8 cellular contexts compared by ENCODE assay signal in genomic region chrX:57909595-57910286, GRCh38. TPM values are rescaled to one million over a fixed set of nuclear protein-coding genes. Genes with fewer than 3 reads are reported as not detected.
DNase-seq lines count a peak whose midpoint lies in the region; ATAC-seq and TF ChIP-seq lines count a peak whose summit lies in the region.
"Not testable (repeated sequence)": the region's sequence is repeated elsewhere in the genome, so short reads cannot be mapped to it uniquely, and the experiment has no call there.

No MANE protein-coding gene starts in this region.

- not testable (repeated sequence) for H3K9me3 Mint-ChIP-seq in stimulated activated naive CD8-positive, alpha-beta T cell treated with anti-CD3 and anti-CD28 coated beads, Interleukin-15, amount 100 ng/mL, for 72 hours

- not testable (repeated sequence) for H3K27ac ChIP-seq in OCI-LY7 (ENCODE audit: low read depth, low read length, poor library complexity, severe bottlenecking); mesenchymal stem cell (ENCODE audit: low read length, poor library complexity, severe bottlenecking)

- not testable (repeated sequence) for H3K9me2 ChIP-seq in OCI-LY7 (ENCODE audit: insufficient read depth, low read length)

- H3K79me2 ChIP-seq in OCI-LY7 (ENCODE audit: insufficient read depth, low read depth, low read length), result not testable (repeated sequence)

- WGBS in mesenchymal stem cell, result 87% methylated on average over 10 of the region's 72 CpGs

- not testable (repeated sequence) for H3K18ac ChIP-seq in mesenchymal stem cell (ENCODE audit: low read depth in 1 of 2, low read length in 2 of 2)

- not testable (repeated sequence) for H2AK5ac ChIP-seq in mesenchymal stem cell (ENCODE audit: low read length, severe bottlenecking)

- not testable (repeated sequence) for H2BK12ac ChIP-seq in mesenchymal stem cell (ENCODE audit: low read length in 2 of 2)

- not testable (repeated sequence) for BruUV-seq in OCI-LY7 (replicated peaks; lab: Mats Ljungman, UMichigan)

- peak overlapping the region; percentile 42 for H3K4me2 ChIP-seq in OCI-LY7 (ENCODE audit: low read length)
- H3K4me2 ChIP-seq in mesenchymal stem cell (ENCODE audit: low read length, poor library complexity, severe bottlenecking), result not testable (repeated sequence)

- not testable (repeated sequence) for H3K14ac ChIP-seq in mesenchymal stem cell (ENCODE audit: low read length in 2 of 2)

- CTCF ChIA-PET in OCI-LY7 (lab: Charles Lee; ENCODE audit: unreplicated experiment), result not testable (repeated sequence)

- H2BK15ac ChIP-seq in mesenchymal stem cell (ENCODE audit: low read depth, poor library complexity, severe bottlenecking), result not testable (repeated sequence)

- not testable (repeated sequence) for H3K4me1 Mint-ChIP-seq in stimulated activated naive CD8-positive, alpha-beta T cell treated with anti-CD3 and anti-CD28 coated beads, Interleukin-15, amount 100 ng/mL, for 72 hours

- H3K27me3 Mint-ChIP-seq in stimulated activated naive CD8-positive, alpha-beta T cell treated with anti-CD3 and anti-CD28 coated beads, Interleukin-15, amount 100 ng/mL, for 72 hours, result not testable (repeated sequence)

- H3K4me3 Mint-ChIP-seq in stimulated activated naive CD8-positive, alpha-beta T cell treated with anti-CD3 and anti-CD28 coated beads, Interleukin-15, amount 100 ng/mL, for 72 hours, result peak overlapping the region; percentile 44 to 64

- H3K27ac Mint-ChIP-seq in stimulated activated naive CD8-positive, alpha-beta T cell treated with anti-CD3 and anti-CD28 coated beads, Interleukin-15, amount 100 ng/mL, for 72 hours, result peak overlapping the region; percentile 80 to 93

- intact Hi-C loops in OCI-LY7 (cut with micrococcal nuclease; ENCODE audit: unreplicated experiment), result not testable (repeated sequence)

- H3K23ac ChIP-seq in mesenchymal stem cell (ENCODE audit: low read length in 2 of 2), result not testable (repeated sequence)

- POLR2A ChIA-PET in OCI-LY7 (lab: Charles Lee), result not testable (repeated sequence)

- DNase-seq in ELF-1 (ENCODE audit: low read depth, low spot score) (peak; percentile 77), OCI-LY7 (ENCODE audit: low spot score) (peak; percentile 17), erythroblast (lab: John Stamatoyannopoulos, UW) (peak; percentile 32 to 44)
- peak; percentile 70 for DNase-seq in activated effector memory CD4-positive, alpha-beta T cell treated with anti-CD3 and anti-CD28 coated beads, Interleukin-2, amount 50 U/mL, for 16 hours
- not testable (repeated sequence) for DNase-seq in mesenchymal stem cell
- peak; percentile 49 to 50 for DNase-seq in stimulated activated naive CD8-positive, alpha-beta T cell treated with anti-CD3 and anti-CD28 coated beads, Interleukin-15, amount 100 ng/mL, for 72 hours

- not testable (repeated sequence) for H4K91ac ChIP-seq in mesenchymal stem cell (ENCODE audit: low read length)

- H3K9me3 ChIP-seq in OCI-LY7 (ENCODE audit: low read length); mesenchymal stem cell (ENCODE audit: control insufficient read depth, low read length): not testable (repeated sequence)

- H3K9ac ChIP-seq in mesenchymal stem cell (ENCODE audit: low read length), result peak overlapping the region; percentile 89

- peaks cover 0 to 13% of the 10 kb centered on the region in 2 experiments for H3K27me3 ChIP-seq in mesenchymal stem cell (ENCODE audit: control insufficient read depth in 1 of 2, insufficient read depth in 1 of 2, low read length in 2 of 2)

- H2BK120ac ChIP-seq in mesenchymal stem cell (ENCODE audit: low read depth, low read length), result not testable (repeated sequence)

- H3K4ac ChIP-seq in mesenchymal stem cell (ENCODE audit: low read depth in 1 of 2, low read length in 2 of 2), result not testable (repeated sequence)

- H4K20me1 ChIP-seq in OCI-LY7 (ENCODE audit: insufficient read depth, low read length), result not testable (repeated sequence)

- not testable (repeated sequence) for H3K36me3 ChIP-seq in OCI-LY7 (ENCODE audit: insufficient read depth, low read length); mesenchymal stem cell (ENCODE audit: control insufficient read depth in 1 of 2, insufficient read depth in 2 of 2, low read depth in 1 of 2, low read length in 2 of 2)

- TF ChIP-seq CTCF in OCI-LY7 (conservative IDR thresholded peaks at IDR 0.05; ENCODE audit: low read length), result not testable (repeated sequence)

- H3K4me1 ChIP-seq in OCI-LY7 (ENCODE audit: insufficient read depth, low read length, poor library complexity, severe bottlenecking), result peaks cover 10% of the 10 kb centered on the region
- not testable (repeated sequence) for H3K4me1 ChIP-seq in mesenchymal stem cell (ENCODE audit: control insufficient read depth, insufficient read depth, low read depth, low read length)

- not testable (repeated sequence) for H3K79me1 ChIP-seq in mesenchymal stem cell (replicated peaks; ENCODE audit: low read length, poor library complexity, severe bottlenecking)

- peak overlapping the region; percentile 69 for H3K4me3 ChIP-seq in OCI-LY7 (ENCODE audit: low read depth, low read length, poor library complexity, severe bottlenecking)
- H3K4me3 ChIP-seq in mesenchymal stem cell (ENCODE audit: insufficient read depth in 1 of 2, low read depth in 1 of 2, low read length in 2 of 2), result peak overlapping the region in 1 of 2 experiments; percentile 66

- not testable (repeated sequence) for H4K8ac ChIP-seq in mesenchymal stem cell (ENCODE audit: low read length)

- not testable (repeated sequence) for H2AFZ ChIP-seq in OCI-LY7 (ENCODE audit: low read length); mesenchymal stem cell (ENCODE audit: low read depth, low read length)

- peak; percentile 82 for ATAC-seq in GM21526 (IDR thresholded peaks at IDR 0.05; ENCODE audit: low FRiP score, unreplicated experiment)
- peak; percentile 72 for ATAC-seq in HG03342 (IDR thresholded peaks at IDR 0.05; ENCODE audit: unreplicated experiment)
- ATAC-seq in stimulated activated naive CD8-positive, alpha-beta T cell treated with anti-CD3 and anti-CD28 coated beads, Interleukin-15, amount 100 ng/mL, for 72 hours, result peak; percentile 88

- not testable (repeated sequence) for H2BK5ac ChIP-seq in mesenchymal stem cell (ENCODE audit: low read depth, low read length, poor library complexity, severe bottlenecking)

- TF ChIP-seq POLR2A in erythroblast (IDR thresholded peaks at IDR 0.05; ENCODE audit: low read length), result not testable (repeated sequence)

RNA-seq across cellular contexts. Expression of gene ZXDA, which starts 0.5 kb away (rescaled TPM):
- total RNA-seq in OCI-LY7 (2014; rRNA removed; shearing (Covaris generic)), result 5.2 TPM in 2 replicates
- 1.5 and 2.6 TPM in 2 replicates for total RNA-seq in OCI-LY7 (2022)
- not detected for polyA plus RNA-seq in mesenchymal stem cell (2013, experiment 1 of 2)
- not detected for polyA plus RNA-seq in mesenchymal stem cell (2013, experiment 2 of 2)
